Comparison of ENCODE assay signal across 1 cellular context in genomic region chr20:62622877-62623487, GRCh38.
TF ChIP-seq lines count a peak whose summit lies in the region.

No MANE protein-coding gene starts in this region.

TF ChIP-seq in HepG2, 621 proteins besides CTCF, POLR2A, EP300 and RAD21 (continued from another document and continues in another):
- TF ChIP-seq DZIP1 (CRISPR knock-in tag; IDR thresholded peaks at IDR 0.05) (no peak; the same call in none of the 2 replicates), RBFOX2 (IDR thresholded peaks at IDR 0.05; ENCODE audit: low read depth, low read length) (peak; percentile 27), ZNF362 (CRISPR knock-in tag; IDR thresholded peaks at IDR 0.05; ENCODE audit: borderline replicate concordance) (peak; percentile 46), MXD3 (CRISPR knock-in tag; IDR thresholded peaks at IDR 0.05) (0 out of 2 replicates have a peak, but pooled peaks have one; percentile 45), ZNF572 (CRISPR knock-in tag; IDR thresholded peaks at IDR 0.05) (peak; percentile 26; the same call in 1 of the 2 replicates), SMYD3 (CRISPR knock-in tag; IDR thresholded peaks at IDR 0.05) (no peak), ZEB1 (IDR thresholded peaks at IDR 0.05; ENCODE audit: insufficient replicate concordance, low read depth) (no peak), ZNF33A (CRISPR knock-in tag; IDR thresholded peaks at IDR 0.05; ENCODE audit: borderline replicate concordance) (0 out of 2 replicates have a peak, but pooled peaks have one; percentile 34), SRY (CRISPR knock-in tag; IDR thresholded peaks at IDR 0.05) (peak; percentile 91), ZNF510 (CRISPR knock-in tag; IDR thresholded peaks at IDR 0.05; ENCODE audit: low read depth) (peak; percentile 50; the same call in 1 of the 2 replicates), ZNF136 (CRISPR knock-in tag; IDR thresholded peaks at IDR 0.05; ENCODE audit: low read depth) (no peak), CSRNP1 (CRISPR knock-in tag; IDR thresholded peaks at IDR 0.05) (peak; percentile 12; the same call in 1 of the 2 replicates), ZNF343 (CRISPR knock-in tag; IDR thresholded peaks at IDR 0.05) (0 out of 2 replicates have a peak, but pooled peaks have one; percentile 11), BHLHE40 (IDR thresholded peaks at IDR 0.05; ENCODE audit: low read length) (peak; percentile 67; the same call in 1 of the 2 replicates), RXRA (CRISPR knock-in tag; IDR thresholded peaks at IDR 0.05) (peak; percentile 64), TFDP1 (CRISPR knock-in tag; IDR thresholded peaks at IDR 0.05; ENCODE audit: borderline replicate concordance) (peak; percentile 19), ZNF414 (CRISPR knock-in tag; IDR thresholded peaks at IDR 0.05) (0 out of 2 replicates have a peak, but pooled peaks have one; percentile 34), ARNT2 (CRISPR knock-in tag; IDR thresholded peaks at IDR 0.05; ENCODE audit: low read depth) (peak; percentile 51), REPIN1 (CRISPR knock-in tag; IDR thresholded peaks at IDR 0.05; ENCODE audit: borderline replicate concordance, low read depth) (no peak), MAF1 (CRISPR knock-in tag; IDR thresholded peaks at IDR 0.05; ENCODE audit: borderline replicate concordance) (0 out of 2 replicates have a peak, but pooled peaks have one; percentile 14), ZNF784 (CRISPR knock-in tag; IDR thresholded peaks at IDR 0.05; ENCODE audit: borderline replicate concordance) (peak; percentile 59; the same call in 1 of the 2 replicates), ZNF83 (CRISPR knock-in tag; IDR thresholded peaks at IDR 0.05; ENCODE audit: borderline replicate concordance) (0 out of 2 replicates have a peak, but pooled peaks have one; percentile 28), HHEX (CRISPR knock-in tag; IDR thresholded peaks at IDR 0.05) (0 out of 2 replicates have a peak, but pooled peaks have one; percentile 12), KDM3A (CRISPR knock-in tag; IDR thresholded peaks at IDR 0.05; ENCODE audit: low read depth) (peak; percentile 57; the same call in 1 of the 2 replicates), DMAP1 (CRISPR knock-in tag; IDR thresholded peaks at IDR 0.05) (no peak), ZNF674 (CRISPR knock-in tag; IDR thresholded peaks at IDR 0.05; ENCODE audit: low read depth) (0 out of 2 replicates have a peak, but pooled peaks have one; percentile 25), NCOA1 (CRISPR knock-in tag; IDR thresholded peaks at IDR 0.05) (peak; percentile 21; the same call in 1 of the 2 replicates), NR3C1 (CRISPR knock-in tag; IDR thresholded peaks at IDR 0.05) (0 out of 2 replicates have a peak, but pooled peaks have one; percentile 49), HNF4G (IDR thresholded peaks at IDR 0.05; ENCODE audit: borderline replicate concordance, low read depth, low read length) (no peak), HNF4G (CRISPR knock-in tag; IDR thresholded peaks at IDR 0.05; ENCODE audit: borderline replicate concordance, low read depth) (peak; percentile 33; the same call in 1 of the 2 replicates), KLF6 (CRISPR knock-in tag; IDR thresholded peaks at IDR 0.05) (0 out of 2 replicates have a peak, but pooled peaks have one; percentile 13), SMAD1 (CRISPR knock-in tag; IDR thresholded peaks at IDR 0.05; ENCODE audit: borderline replicate concordance, low read depth) (peak; percentile 1; the same call in 1 of the 2 replicates), NFKBIZ (CRISPR knock-in tag; IDR thresholded peaks at IDR 0.05) (no peak), ATRX (CRISPR knock-in tag; IDR thresholded peaks at IDR 0.05; ENCODE audit: borderline replicate concordance) (no peak), ZBTB39 (CRISPR knock-in tag; IDR thresholded peaks at IDR 0.05) (0 out of 2 replicates have a peak, but pooled peaks have one; percentile 11), ZNF724P (CRISPR knock-in tag; IDR thresholded peaks at IDR 0.05; ENCODE audit: borderline replicate concordance) (peak; percentile 82; the same call in 1 of the 2 replicates), HNRNPL (IDR thresholded peaks at IDR 0.05; ENCODE audit: low read depth, low read length) (peak; percentile 81; the same call in 1 of the 2 replicates), PCBP1 (IDR thresholded peaks at IDR 0.05; ENCODE audit: borderline replicate concordance, low read depth, low read length) (peak; percentile 59; the same call in 1 of the 2 replicates), JDP2 (CRISPR knock-in tag; IDR thresholded peaks at IDR 0.05; ENCODE audit: borderline replicate concordance) (no peak), ZNF709 (CRISPR knock-in tag; IDR thresholded peaks at IDR 0.05) (0 out of 2 replicates have a peak, but pooled peaks have one; percentile 22), ZNF205 (CRISPR knock-in tag; IDR thresholded peaks at IDR 0.05) (peak; percentile 10; the same call in 1 of the 2 replicates), FIP1L1 (IDR thresholded peaks at IDR 0.05; ENCODE audit: borderline replicate concordance, insufficient read depth, low read depth, low read length) (no peak; the same call in 1 of the 2 replicates), ZNF501 (CRISPR knock-in tag; IDR thresholded peaks at IDR 0.05) (no peak; the same call in 1 of the 2 replicates), ZZZ3 (CRISPR knock-in tag; IDR thresholded peaks at IDR 0.05; ENCODE audit: borderline replicate concordance) (no peak), KLF11 (CRISPR knock-in tag; IDR thresholded peaks at IDR 0.05) (0 out of 2 replicates have a peak, but pooled peaks have one; percentile 5), HOMEZ (CRISPR knock-in tag; IDR thresholded peaks at IDR 0.05; ENCODE audit: low read depth) (no peak), ZNF616 (CRISPR knock-in tag; IDR thresholded peaks at IDR 0.05; ENCODE audit: low read depth) (peak; percentile 71; the same call in 1 of the 2 replicates), HNRNPK (IDR thresholded peaks at IDR 0.05; ENCODE audit: low read depth, low read length, poor library complexity, severe bottlenecking) (no peak), HOXA3 (CRISPR knock-in tag; IDR thresholded peaks at IDR 0.05) (no peak), ZNF468 (CRISPR knock-in tag; IDR thresholded peaks at IDR 0.05) (no peak), ZBTB38 (CRISPR knock-in tag; IDR thresholded peaks at IDR 0.05) (peak; percentile 99), UBTF (CRISPR knock-in tag; IDR thresholded peaks at IDR 0.05) (no peak), ZNF563 (CRISPR knock-in tag; IDR thresholded peaks at IDR 0.05) (peak; percentile 36; the same call in 1 of the 2 replicates)
